Comparison of ENCODE assay signal across 32 cellular contexts in genomic region chr18:43526436-43527150, GRCh38.
DNase-seq lines count a peak whose midpoint lies in the region; ATAC-seq, FAIRE-seq and TF ChIP-seq lines count a peak whose summit lies in the region.
"Had no signal": no experiment of that assay in that cellular context is flagged by ENCODE, and none has a peak within 500 bp of the region (broad histone marks: within the 10 kb centered on the region; RNA-seq: fewer than 3 reads in every experiment).

No MANE protein-coding gene starts in this region.

- H3K9me3 Mint-ChIP-seq in activated naive CD4-positive, alpha-beta T cell treated with anti-CD3 and anti-CD28 coated beads, Interleukin-2, amount 50 U/mL, for 72 hours: no peaks in the 10 kb centered on the region
- H3K9me3 Mint-ChIP-seq: neural crest cell; T-helper 1 cell treated with Interleukin-12 subunit alpha and Interleukin-12 subunit beta and Interleukin-4 antibody, amounts not matched to agents 30 μg/mL and 1 μg/mL, for 36 hours had no signal

- H2BK15ac ChIP-seq in mesenchymal stem cell (ENCODE audit: low read depth, poor library complexity, severe bottlenecking): no peak overlapping the region

- no peak overlapping the region for H3K27ac Mint-ChIP-seq in activated naive CD4-positive, alpha-beta T cell treated with anti-CD3 and anti-CD28 coated beads, Interleukin-2, amount 50 U/mL, for 72 hours
- H3K27ac Mint-ChIP-seq: CD4-positive, alpha-beta T cell; T-helper 1 cell treated with Interleukin-12 subunit alpha and Interleukin-12 subunit beta and Interleukin-4 antibody, amounts not matched to agents 30 μg/mL and 1 μg/mL, for 36 hours had no signal

- no peak overlapping the region for H2AK5ac ChIP-seq in mesenchymal stem cell (ENCODE audit: low read length, severe bottlenecking)

- H3K27ac ChIP-seq in VCaP (peak overlapping the region; percentile 51; the same call in 1 of the 2 replicates), mesenchymal stem cell (ENCODE audit: low read length, poor library complexity, severe bottlenecking) (no peak overlapping the region)
- H3K27ac ChIP-seq: A549, brain microvascular endothelial cell, SK-N-MC, stomach, thyroid gland, vagina had no signal

- DNase-seq in AG20443 (ENCODE audit: low spot score) (peak; percentile 16), MG63 (peak; percentile 20), mesenchymal stem cell (peak; percentile 24), RCC 7860 (ENCODE audit: low spot score) (no peak)
- no peak for DNase-seq in activated naive CD4-positive, alpha-beta T cell treated with anti-CD3 and anti-CD28 coated beads, Interleukin-2, amount 50 U/mL, for 72 hours (ENCODE audit: low spot score in 2 of 2)
- DNase-seq: activated CD4-positive, alpha-beta T cell treated with anti-CD3 and anti-CD28 coated beads, Interleukin-2, amount 50 U/mL, for 48 hours; activated naive CD4-positive, alpha-beta T cell; activated T-cell treated with anti-CD3 and anti-CD28 coated beads, Interleukin-2, amount 50 U/mL, for 48 hours; brain microvascular endothelial cell; CD4-positive, alpha-beta T cell; cerebellar nuclear complex; hippocampal formation; left cardiac atrium; mammary epithelial cell; NCI-H1105; NCI-H2107; OCI-M1; right cardiac atrium; stimulated activated CD8-positive, alpha-beta memory T cell treated with anti-CD3 and anti-CD28 coated beads, Interleukin-4, amount 100 ng/mL, for 48 hours; stomach; thyroid gland had no signal

- H2BK12ac ChIP-seq in mesenchymal stem cell (ENCODE audit: low read length in 2 of 2): no peak overlapping the region

- ATAC-seq in GM21526 (IDR thresholded peaks at IDR 0.05; ENCODE audit: low FRiP score, unreplicated experiment) (no peak), GM18520 (IDR thresholded peaks at IDR 0.05; ENCODE audit: unreplicated experiment) (no peak)
- ATAC-seq in activated naive CD4-positive, alpha-beta T cell treated with anti-CD3 and anti-CD28 coated beads, Interleukin-2, amount 50 U/mL, for 72 hours: no peak
- ATAC-seq: A549; activated CD4-positive, CD25-positive, alpha-beta regulatory T cell treated with anti-CD3 and anti-CD28 coated beads, Interleukin-2, amount 50 U/mL, for 24 hours; gastroesophageal sphincter; K562; left cardiac atrium; right cardiac atrium had no signal

- no peak overlapping the region for H3K23ac ChIP-seq in mesenchymal stem cell (ENCODE audit: low read length in 2 of 2)

- H3K27me3 ChIP-seq in MG63 (no peaks in the 10 kb centered on the region), mesenchymal stem cell (ENCODE audit: control insufficient read depth in 1 of 2, insufficient read depth in 1 of 2, low read length in 2 of 2) (no peaks in the 10 kb centered on the region)
- H3K27me3 ChIP-seq: brain microvascular endothelial cell, gastroesophageal sphincter, stomach, thyroid gland, vagina had no signal

- no peaks in the 10 kb centered on the region for H3K36me3 Mint-ChIP-seq in activated naive CD4-positive, alpha-beta T cell treated with anti-CD3 and anti-CD28 coated beads, Interleukin-2, amount 50 U/mL, for 72 hours

- H2AFZ ChIP-seq in mesenchymal stem cell (ENCODE audit: low read depth, low read length): no peak overlapping the region

- no peaks in the 10 kb centered on the region for H3K79me1 ChIP-seq in mesenchymal stem cell (replicated peaks; ENCODE audit: low read length, poor library complexity, severe bottlenecking)

- no peak overlapping the region for H2BK5ac ChIP-seq in mesenchymal stem cell (ENCODE audit: low read depth, low read length, poor library complexity, severe bottlenecking)

- no peaks in the 10 kb centered on the region for H3K9me3 ChIP-seq in MG63
- no peaks in the 10 kb centered on the region for H3K9me3 ChIP-seq in mesenchymal stem cell (ENCODE audit: control insufficient read depth, low read length)
- H3K9me3 ChIP-seq: A549, gastroesophageal sphincter, stomach, thyroid gland, vagina had no signal

- no peak overlapping the region for H2BK120ac ChIP-seq in mesenchymal stem cell (ENCODE audit: low read depth, low read length)

- H3K18ac ChIP-seq in mesenchymal stem cell (ENCODE audit: low read depth in 1 of 2, low read length in 2 of 2): no peak overlapping the region

- H3K4me2 ChIP-seq in mesenchymal stem cell (ENCODE audit: low read length, poor library complexity, severe bottlenecking): no peak overlapping the region
- H3K4me2 ChIP-seq: A549 had no signal

- H3K4me3 ChIP-seq in MG63: no peak overlapping the region
- H3K4me3 ChIP-seq in mesenchymal stem cell (ENCODE audit: insufficient read depth in 1 of 2, low read depth in 1 of 2, low read length in 2 of 2): no peak overlapping the region
- H3K4me3 ChIP-seq: A549, gastroesophageal sphincter, K562, SK-N-MC, stomach, thyroid gland, vagina had no signal

- no peaks in the 10 kb centered on the region for H3K4me1 ChIP-seq in mesenchymal stem cell (ENCODE audit: control insufficient read depth, insufficient read depth, low read depth, low read length)
- H3K4me1 ChIP-seq: A549, thyroid gland, vagina had no signal

- FAIRE-seq in RCC 7860 (lab: Jason Lieb, UNC): no peak
- FAIRE-seq: A549, K562 had no signal

- H3K14ac ChIP-seq in mesenchymal stem cell (ENCODE audit: low read length in 2 of 2): no peak overlapping the region

- H3K4ac ChIP-seq in mesenchymal stem cell (ENCODE audit: low read depth in 1 of 2, low read length in 2 of 2): no peak overlapping the region

- no peak for TF ChIP-seq CTCF in VCaP (conservative IDR thresholded peaks at IDR 0.05)

- WGBS in mesenchymal stem cell: 0% methylated on average over 1 of the region's 2 CpGs

- no peak overlapping the region for H4K91ac ChIP-seq in mesenchymal stem cell (ENCODE audit: low read length)

- no peak overlapping the region for H3K9ac ChIP-seq in mesenchymal stem cell (ENCODE audit: low read length)

- H3K36me3 ChIP-seq in MG63: no peaks in the 10 kb centered on the region
- no peaks in the 10 kb centered on the region for H3K36me3 ChIP-seq in mesenchymal stem cell (ENCODE audit: control insufficient read depth in 1 of 2, insufficient read depth in 2 of 2, low read depth in 1 of 2, low read length in 2 of 2)
- H3K36me3 ChIP-seq: brain microvascular endothelial cell, gastroesophageal sphincter, stomach, thyroid gland, vagina had no signal

- no peak overlapping the region for H4K8ac ChIP-seq in mesenchymal stem cell (ENCODE audit: low read length)

Comparison
In these comparisons a context has a peak if more than half of its experiments do, and no peak if none do; other contexts are left out.
1. DNase-seq: peak in AG20443 (single experiment), MG63 (single experiment) and mesenchymal stem cell (single experiment); none in RCC 7860 (single experiment) and activated naive CD4-positive, alpha-beta T cell treated with anti-CD3 and anti-CD28 coated beads, Interleukin-2, amount 50 U/mL, for 72 hours (0 of 2).